ENCODE assay signal across 8 cellular contexts in the genomic region with DNA sequence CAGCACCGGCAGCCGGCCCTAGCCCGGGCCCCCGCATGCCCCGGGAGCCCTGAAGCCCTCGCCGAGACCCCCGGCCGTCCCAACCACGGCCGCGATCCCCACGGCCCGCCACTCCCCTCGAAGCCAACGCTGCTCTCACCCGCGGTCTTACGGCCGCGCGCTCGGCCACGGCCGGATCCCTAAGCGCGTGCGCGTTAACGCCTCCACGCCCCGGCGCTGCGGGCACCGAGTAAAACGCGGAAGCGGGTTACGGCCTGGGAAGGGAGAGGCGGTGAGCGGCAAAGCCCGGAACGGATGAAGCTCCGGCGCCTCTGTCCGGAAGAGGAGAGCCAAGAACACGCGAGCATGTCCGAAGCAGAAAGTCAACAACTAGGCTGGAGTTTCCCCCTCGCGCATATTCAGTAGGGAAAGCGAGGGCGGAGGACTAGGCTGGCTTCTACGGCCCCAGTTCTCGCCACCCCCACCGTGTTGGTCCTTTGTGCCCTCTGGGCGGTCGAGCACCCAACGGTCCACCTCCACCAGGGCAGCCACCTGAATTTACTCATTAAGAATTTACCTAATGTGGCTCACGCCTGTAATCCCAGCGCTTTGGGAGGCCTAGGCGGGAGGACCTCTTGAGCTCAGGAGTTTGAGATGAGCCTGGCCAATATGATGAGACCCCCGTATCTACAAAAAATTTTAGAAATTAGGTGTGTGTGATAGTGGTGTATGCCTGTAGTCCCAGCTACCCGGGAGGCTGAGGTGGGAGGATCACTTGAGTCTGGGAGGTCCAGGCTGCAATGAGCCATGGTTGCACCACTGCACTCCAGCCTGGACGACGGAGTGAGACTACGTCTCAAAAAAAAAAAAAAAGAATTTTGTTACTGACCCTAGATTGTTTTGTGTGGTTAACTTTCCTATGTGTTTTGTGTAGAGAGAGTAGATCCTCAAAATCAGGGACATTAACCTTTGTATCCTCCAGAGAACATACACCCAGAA. TPM values are rescaled to one million over a fixed set of nuclear protein-coding genes. Genes with fewer than 3 reads are reported as not detected.
DNase-seq lines count a peak whose midpoint lies in the region; ATAC-seq and TF ChIP-seq lines count a peak whose summit lies in the region.

A gene (minus strand): TSS at position 169 of the 978 bp plus-strand sequence. CDS start 1,177 bp downstream, outside the sequence.

- TF ChIP-seq CTCF in Caco-2 (IDR thresholded peaks at IDR 0.05; ENCODE audit: insufficient read depth in 1 of 2, low read depth in 1 of 2, low read length in 1 of 2, severe bottlenecking in 1 of 2, unreplicated experiment in 1 of 2) (no peak), OCI-LY3 (IDR thresholded peaks at IDR 0.05; ENCODE audit: low read depth, low read length) (no peak), endothelial cell (IDR thresholded peaks at IDR 0.05; ENCODE audit: unreplicated experiment) (no peak)

- no peaks in the 10 kb centered on the region for H3K4me1 ChIP-seq in Caco-2
- peaks cover 12% of the 10 kb centered on the region for H3K4me1 ChIP-seq in HUES6 (ENCODE audit: control insufficient read depth, insufficient read depth, low read length)
- peaks cover 15% of the 10 kb centered on the region for H3K4me1 ChIP-seq in OCI-LY3 (ENCODE audit: low read length)

- CTCF ChIA-PET in Caco-2 (lab: Charles Lee) = interaction anchor here (1.2 kb wide), 1 partner anchor 34 kb away, joined by 3 read pairs; no protein-coding TSS in a partner anchor

- peak within 1 kb of the TSS; percentile 97 for H2AFZ ChIP-seq in OCI-LY3 (ENCODE audit: low read depth, low read length)

- H3K9me3 Mint-ChIP-seq in Caco-2 (ENCODE audit: unreplicated experiment) (no peaks in the 10 kb centered on the region), endothelial cell (ENCODE audit: unreplicated experiment) (no peaks in the 10 kb centered on the region)

- H3K4me3 Mint-ChIP-seq in Caco-2 (ENCODE audit: unreplicated experiment) (peak within 1 kb of the TSS; percentile 81), endothelial cell (ENCODE audit: unreplicated experiment) (peak within 1 kb of the TSS; percentile 95)

- peak; percentile 82 for ATAC-seq in GM21423 (IDR thresholded peaks at IDR 0.05; ENCODE audit: unreplicated experiment)

- peak within 1 kb of the TSS; percentile 74 for H3K9ac ChIP-seq in HUES6 (ENCODE audit: low read length)
- peak within 1 kb of the TSS; percentile 86 for H3K9ac ChIP-seq in OCI-LY3 (ENCODE audit: low read length)

- H3K4me1 Mint-ChIP-seq in Caco-2 (ENCODE audit: low read depth, unreplicated experiment) (peaks cover 12% of the 10 kb centered on the region), endothelial cell (ENCODE audit: unreplicated experiment) (peaks cover 13% of the 10 kb centered on the region)

- H3K9me3 ChIP-seq in Caco-2 = no peaks in the 10 kb centered on the region
- H3K9me3 ChIP-seq in HUES6 (ENCODE audit: control insufficient read depth, insufficient read depth, low read depth, low read length) = no peaks in the 10 kb centered on the region
- H3K9me3 ChIP-seq in OCI-LY3 (ENCODE audit: insufficient read depth, low read length) = no peaks in the 10 kb centered on the region

- BruUV-seq in Caco-2 (replicated peaks; lab: Mats Ljungman, UMichigan) = TSS peak; percentile 76

- H3K27me3 ChIP-seq in Caco-2 (replicated peaks; ENCODE audit: control insufficient read depth, insufficient read depth, low read length) (no peaks in the 10 kb centered on the region), HUES6 (ENCODE audit: control insufficient read depth, insufficient read depth, low read length) (no peaks in the 10 kb centered on the region), OCI-LY3 (ENCODE audit: low read depth, low read length) (no peaks in the 10 kb centered on the region)

- peaks cover 26% of the 10 kb centered on the region for H3K79me2 ChIP-seq in OCI-LY3 (ENCODE audit: low read length)

- H3K36me3 Mint-ChIP-seq in Caco-2 (ENCODE audit: insufficient read depth, unreplicated experiment) = peaks cover 30% of the 10 kb centered on the region
- H3K36me3 Mint-ChIP-seq in endothelial cell (ENCODE audit: low read depth, unreplicated experiment) = peaks cover 4% of the 10 kb centered on the region

- POLR2A ChIA-PET in Caco-2 (lab: Charles Lee) = interaction anchor here (1.5 kb wide), 1 partner anchor 10 kb away, joined by 5 read pairs; no protein-coding TSS in a partner anchor

- DNase-seq in Caco-2 = peak; percentile 88 to 96
- peak; percentile 96 for DNase-seq in activated CD8-positive, alpha-beta memory T cell treated with anti-CD3 and anti-CD28 coated beads, Interleukin-2, amount 50 U/mL, for 48 hours
- peak; percentile 91 for DNase-seq in endothelial cell (ENCODE audit: low spot score)
- DNase-seq in midbrain (lab: John Stamatoyannopoulos, UW) = peak; percentile 94
- DNase-seq in stimulated activated CD8-positive, alpha-beta memory T cell treated with anti-CD3 and anti-CD28 coated beads, Interleukin-2, amount 100 ng/mL, for 1 hour (ENCODE audit: low read depth in 2 of 2) = peak; percentile 78 to 82

- intact Hi-C loops in Caco-2 (cut with micrococcal nuclease; ENCODE audit: unreplicated experiment) = loop anchor here (1.0 to 5.0 kb wide), 2 partner anchors 122 to 179 kb away; a partner anchor contains a TSS

- H3K27ac ChIP-seq in HUES6 (ENCODE audit: low read depth, low read length) = peak within 1 kb of the TSS; percentile 34; the same call in 1 of the 2 replicates
- peak within 1 kb of the TSS; percentile 24 for H3K27ac ChIP-seq in OCI-LY3 (ENCODE audit: low read length)

- H3K4me2 ChIP-seq in OCI-LY3 (ENCODE audit: low read length) = peak within 1 kb of the TSS; percentile 94

- H4K20me1 ChIP-seq in OCI-LY3 (ENCODE audit: insufficient read depth, low read length) = no peaks in the 10 kb centered on the region; the same call in 1 of the 2 replicates

- H3K36me3 ChIP-seq in Caco-2 (ENCODE audit: control insufficient read depth, insufficient read depth, low read length) = no peaks in the 10 kb centered on the region
- H3K36me3 ChIP-seq in HUES6 (ENCODE audit: control insufficient read depth, insufficient read depth, low read length) = peaks cover 25% of the 10 kb centered on the region
- H3K36me3 ChIP-seq in OCI-LY3 (replicated peaks; ENCODE audit: low read depth, low read length) = peaks cover 9% of the 10 kb centered on the region

- H3K27me3 Mint-ChIP-seq in Caco-2 (ENCODE audit: insufficient read depth, unreplicated experiment) (no peaks in the 10 kb centered on the region), endothelial cell (ENCODE audit: unreplicated experiment) (peaks cover 2% of the 10 kb centered on the region)

- H3K4me3 ChIP-seq in Caco-2 (ENCODE audit: low read depth, low read length) (peak within 1 kb of the TSS; percentile 69), HUES6 (ENCODE audit: low read depth, low read length) (peak within 1 kb of the TSS; percentile 91), OCI-LY3 (ENCODE audit: low read length) (peak within 1 kb of the TSS; percentile 97)

- peak within 1 kb of the TSS; percentile 94 for H3K27ac Mint-ChIP-seq in Caco-2 (ENCODE audit: unreplicated experiment)
- peak within 1 kb of the TSS; percentile 70 for H3K27ac Mint-ChIP-seq in endothelial cell (ENCODE audit: unreplicated experiment)

RNA-seq across cellular contexts. Expression of the gene that starts here (rescaled TPM):
- 47.4 and 48.6 TPM in 2 replicates for total RNA-seq in Caco-2 (2022)
- 36.3 TPM for total RNA-seq in endothelial cell (ENCODE audit: unreplicated experiment)

Comparison
In these comparisons a context has a peak if more than half of its experiments do, and no peak if none do; other contexts are left out.
1. Peak in every context shown above with its lines: DNase-seq, ATAC-seq, H3K4me3 ChIP-seq and H3K27ac ChIP-seq.